In genomic region chr2:41935806-41936205, GRCh38 we compare ENCODE assay signal across 20 cellular contexts.
DNase-seq lines count a peak whose midpoint lies in the region; ATAC-seq and TF ChIP-seq lines count a peak whose summit lies in the region.
"Had no signal": no experiment of that assay in that cellular context is flagged by ENCODE, and none has a peak within 500 bp of the region (broad histone marks: within the 10 kb centered on the region; RNA-seq: fewer than 3 reads in every experiment).

No MANE protein-coding gene starts in this region.

- no peak overlapping the region for H2BK120ac ChIP-seq in mesendoderm (ENCODE audit: low read depth, low read length)

- no peaks in the 10 kb centered on the region for H3K9me3 Mint-ChIP-seq in Caco-2 (ENCODE audit: unreplicated experiment)
- H3K9me3 Mint-ChIP-seq: CD14-positive monocyte had no signal

- no peak overlapping the region for H3K23ac ChIP-seq in mesendoderm (ENCODE audit: low read length)

- no peak overlapping the region for H4K5ac ChIP-seq in mesendoderm (ENCODE audit: low read length)

- no peaks in the 10 kb centered on the region for H3K79me2 ChIP-seq in mesendoderm (ENCODE audit: control insufficient read depth, insufficient read depth, low read length)

- TF ChIP-seq CTCF in Caco-2 (IDR thresholded peaks at IDR 0.05; ENCODE audit: insufficient read depth in 1 of 2, low read depth in 1 of 2, low read length in 1 of 2, severe bottlenecking in 1 of 2, unreplicated experiment in 1 of 2), result no peak

- peak overlapping the region; percentile 32 for H3K18ac ChIP-seq in mesendoderm (ENCODE audit: low read length)

- no peak overlapping the region for H3K4me2 ChIP-seq in mesendoderm (ENCODE audit: low read length)
- H3K4me2 ChIP-seq: SK-N-SH had no signal

- H3K79me1 ChIP-seq in mesendoderm (ENCODE audit: low read length), result no peaks in the 10 kb centered on the region

- intact Hi-C loops in Caco-2 (cut with micrococcal nuclease; ENCODE audit: unreplicated experiment), result loop anchor here (5.0 kb wide), 1 partner anchor 146 kb away; no protein-coding TSS in a partner anchor

- peaks cover 69% of the 10 kb centered on the region for H3K4me1 ChIP-seq in Caco-2
- H3K4me1 ChIP-seq in mesendoderm (ENCODE audit: control insufficient read depth, low read depth, low read length), result peaks cover 25% of the 10 kb centered on the region
- H3K4me1 ChIP-seq in subcutaneous abdominal adipose tissue (ENCODE audit: control insufficient read depth in 5 of 5, insufficient read depth in 5 of 5, low read length in 5 of 5), result peaks cover 18 to 64% (median 61%) of the 10 kb centered on the region in 5 donors

- no peaks in the 10 kb centered on the region for H3K27me3 Mint-ChIP-seq in Caco-2 (ENCODE audit: insufficient read depth, unreplicated experiment)
- peaks cover 30% of the 10 kb centered on the region for H3K27me3 Mint-ChIP-seq in T-helper 17 cell

- DNase-seq in Caco-2 (no peak), T-helper 17 cell (no peak), mesendoderm (no peak), NCI-H1105 (lab: John Stamatoyannopoulos, UW) (no peak)
- DNase-seq: DMS79 treated with DMSO at 0.1 percent for 48 hours, GM23248, HCEC 1CT, MM.1S, NCI-H1092, NCI-H2081, NCI-H2171 treated with DMSO at 0.1 percent for 48 hours, NCI-H446, NCI-H526 treated with DMSO at 0.1 percent for 48 hours, SK-N-SH had no signal

- no peak overlapping the region for H3K4ac ChIP-seq in mesendoderm (ENCODE audit: low read depth, low read length)

- H3K9me3 ChIP-seq in Caco-2 (no peaks in the 10 kb centered on the region), T-helper 17 cell (ENCODE audit: control insufficient read depth, low read length, poor library complexity, severe bottlenecking) (no peaks in the 10 kb centered on the region), subcutaneous abdominal adipose tissue (ENCODE audit: control insufficient read depth in 5 of 5, low read length in 5 of 5) (no peaks in the 10 kb centered on the region)
- H3K9me3 ChIP-seq: SK-N-SH had no signal

- H3K36me3 Mint-ChIP-seq in Caco-2 (ENCODE audit: insufficient read depth, unreplicated experiment), result peaks cover 4% of the 10 kb centered on the region
- H3K36me3 Mint-ChIP-seq in T-helper 17 cell (ENCODE audit: low read depth), result peaks cover 2% of the 10 kb centered on the region
- H3K36me3 Mint-ChIP-seq: CD14-positive monocyte had no signal

- H3K27ac Mint-ChIP-seq in Caco-2 (ENCODE audit: unreplicated experiment) (peak overlapping the region; percentile 90), T-helper 17 cell (peak overlapping the region; percentile 35)
- H3K27ac Mint-ChIP-seq: CD14-positive monocyte had no signal

- H3K27me3 ChIP-seq in Caco-2 (replicated peaks; ENCODE audit: control insufficient read depth, insufficient read depth, low read length) (no peaks in the 10 kb centered on the region), mesendoderm (ENCODE audit: insufficient read depth, low read length, poor library complexity) (no peaks in the 10 kb centered on the region), subcutaneous abdominal adipose tissue (ENCODE audit: control insufficient read depth in 5 of 5, insufficient read depth in 4 of 5, low read length in 5 of 5) (no peaks in the 10 kb centered on the region)

- no TSS peak for BruUV-seq in Caco-2 (replicated peaks; lab: Mats Ljungman, UMichigan)

- CTCF ChIA-PET in Caco-2 (lab: Charles Lee), result no interaction called here

- H4K8ac ChIP-seq in mesendoderm (ENCODE audit: low read depth, low read length), result no peak overlapping the region

- no peak for ATAC-seq in T-helper 17 cell
- no peak for ATAC-seq in GM21360 (IDR thresholded peaks at IDR 0.05; ENCODE audit: unreplicated experiment)
- ATAC-seq in HG03108 (IDR thresholded peaks at IDR 0.05; ENCODE audit: unreplicated experiment), result no peak
- ATAC-seq: Panc1, Right ventricle myocardium inferior had no signal

- H3K36me3 ChIP-seq in Caco-2 (ENCODE audit: control insufficient read depth, insufficient read depth, low read length) (no peaks in the 10 kb centered on the region), mesendoderm (ENCODE audit: control insufficient read depth, insufficient read depth, low read length) (no peaks in the 10 kb centered on the region), subcutaneous abdominal adipose tissue (ENCODE audit: control insufficient read depth in 5 of 5, insufficient read depth in 5 of 5, low read length in 5 of 5) (no peaks in the 10 kb centered on the region)

- no peak overlapping the region for H2AK5ac ChIP-seq in mesendoderm (ENCODE audit: low read length)

- no peak overlapping the region for H3K56ac ChIP-seq in mesendoderm (ENCODE audit: low read length)

- H3K4me3 ChIP-seq in Caco-2 (ENCODE audit: low read depth, low read length) (no peak overlapping the region), mesendoderm (ENCODE audit: low read length) (no peak overlapping the region), subcutaneous abdominal adipose tissue (ENCODE audit: low read depth in 1 of 5, low read length in 5 of 5) (no peak overlapping the region)
- H3K4me3 ChIP-seq: GM23248 had no signal

- WGBS in mesendoderm (ENCODE audit: extremely low coverage, insufficient coverage, low lambda C conversion rate), result no CpG with 5 or more reads among the region's 2 CpGs

- H3K27ac ChIP-seq in mesendoderm (ENCODE audit: low read depth, low read length), result no peak overlapping the region
- H3K27ac ChIP-seq in subcutaneous abdominal adipose tissue (ENCODE audit: low read depth, low read length), result peak overlapping the region; percentile 75
- H3K27ac ChIP-seq: GM23248 had no signal

- no peak overlapping the region for H3K4me3 Mint-ChIP-seq in Caco-2 (ENCODE audit: unreplicated experiment)
- H3K4me3 Mint-ChIP-seq in T-helper 17 cell, result no peak overlapping the region
- H3K4me3 Mint-ChIP-seq: CD14-positive monocyte had no signal

- H3K4me1 Mint-ChIP-seq in Caco-2 (ENCODE audit: low read depth, unreplicated experiment) (peaks cover 47% of the 10 kb centered on the region), T-helper 17 cell (peaks cover 9% of the 10 kb centered on the region)

- H2BK5ac ChIP-seq in mesendoderm (ENCODE audit: low read length), result no peak overlapping the region

- no peak overlapping the region for H2BK15ac ChIP-seq in mesendoderm (replicated peaks; ENCODE audit: low read depth)

- POLR2A ChIA-PET in Caco-2 (lab: Charles Lee), result no interaction called here

- H3K9ac ChIP-seq in mesendoderm (ENCODE audit: low read length) (no peak overlapping the region), subcutaneous abdominal adipose tissue (ENCODE audit: low read length in 5 of 5) (no peak overlapping the region)
- H3K9ac ChIP-seq: GM23248, SK-N-SH had no signal
